Comparison of ENCODE assay signal across 8 cellular contexts in genomic region chr7:16078076-16078952, GRCh38.
DNase-seq lines count a peak whose midpoint lies in the region; ATAC-seq and TF ChIP-seq lines count a peak whose summit lies in the region.

No MANE protein-coding gene starts in this region.

- no peaks in the 10 kb centered on the region for H3K9me3 Mint-ChIP-seq in immature natural killer cell

- peak; percentile 63 for DNase-seq in DMS114 treated with DMSO at 0.1 percent for 48 hours (lab: John Stamatoyannopoulos, UW; ENCODE audit: unreplicated experiment)
- DNase-seq in NCI-H460 (ENCODE audit: extremely low read depth, low read depth), result peak; percentile 61
- DNase-seq in astrocyte of the hippocampus (ENCODE audit: low read depth, low spot score), result peak; percentile 80
- peak; percentile 18 to 44 (median 44) for DNase-seq in immature natural killer cell
- DNase-seq in thyroid gland, result no peak

- H3K27me3 Mint-ChIP-seq in immature natural killer cell (ENCODE audit: low read depth in 3 of 3), result peaks cover 0 to 4% (median 3%) of the 10 kb centered on the region in 3 donors

- no peaks in the 10 kb centered on the region for H3K27me3 ChIP-seq in thyroid gland

- H3K4me3 ChIP-seq in thyroid gland (replicated peaks in 1 of 3), result no peak overlapping the region

- intact Hi-C loops in thyroid gland (cut with DNase I), result loop anchor here (10.0 kb wide), 1 partner anchor 486 kb away; no protein-coding TSS in a partner anchor

- no peak overlapping the region for H3K27ac Mint-ChIP-seq in immature natural killer cell

- H3K4me1 Mint-ChIP-seq in immature natural killer cell, result peaks cover 13 to 21% of the 10 kb centered on the region in 2 donors

- no peaks in the 10 kb centered on the region for H3K36me3 ChIP-seq in thyroid gland

- H3K9me3 ChIP-seq in thyroid gland, result no peaks in the 10 kb centered on the region

- peak in 4 of 6 experiments; percentile 17 to 56 (median 46) for TF ChIP-seq CTCF in thyroid gland (IDR thresholded peaks at IDR 0.05)

- 21 to 26% methylated on average over 3 of the region's 3 CpGs for WGBS in thyroid gland, 2 donors

- TF ChIP-seq POLR2A in thyroid gland (IDR thresholded peaks at IDR 0.05), result no peak

- ATAC-seq in GM19351 (IDR thresholded peaks at IDR 0.05; ENCODE audit: unreplicated experiment) (peak; percentile 79), HG03439 (IDR thresholded peaks at IDR 0.05; ENCODE audit: unreplicated experiment) (peak; percentile 57), GM21447 (IDR thresholded peaks at IDR 0.05; ENCODE audit: unreplicated experiment) (no peak)

- H3K4me1 ChIP-seq in thyroid gland, result no peaks in the 10 kb centered on the region

- no peak overlapping the region for H3K4me3 Mint-ChIP-seq in immature natural killer cell

- no peaks in the 10 kb centered on the region for H3K36me3 Mint-ChIP-seq in immature natural killer cell

- H3K27ac ChIP-seq in thyroid gland, result no peak overlapping the region

Comparison
In these comparisons a context has a peak if more than half of its experiments do, and no peak if none do; other contexts are left out.
1. DNase-seq: peak in DMS114 treated with DMSO at 0.1 percent for 48 hours (single experiment), NCI-H460 (single experiment), astrocyte of the hippocampus (single experiment) and immature natural killer cell (3 of 3); none in thyroid gland (0 of 2).